In the genomic region with DNA sequence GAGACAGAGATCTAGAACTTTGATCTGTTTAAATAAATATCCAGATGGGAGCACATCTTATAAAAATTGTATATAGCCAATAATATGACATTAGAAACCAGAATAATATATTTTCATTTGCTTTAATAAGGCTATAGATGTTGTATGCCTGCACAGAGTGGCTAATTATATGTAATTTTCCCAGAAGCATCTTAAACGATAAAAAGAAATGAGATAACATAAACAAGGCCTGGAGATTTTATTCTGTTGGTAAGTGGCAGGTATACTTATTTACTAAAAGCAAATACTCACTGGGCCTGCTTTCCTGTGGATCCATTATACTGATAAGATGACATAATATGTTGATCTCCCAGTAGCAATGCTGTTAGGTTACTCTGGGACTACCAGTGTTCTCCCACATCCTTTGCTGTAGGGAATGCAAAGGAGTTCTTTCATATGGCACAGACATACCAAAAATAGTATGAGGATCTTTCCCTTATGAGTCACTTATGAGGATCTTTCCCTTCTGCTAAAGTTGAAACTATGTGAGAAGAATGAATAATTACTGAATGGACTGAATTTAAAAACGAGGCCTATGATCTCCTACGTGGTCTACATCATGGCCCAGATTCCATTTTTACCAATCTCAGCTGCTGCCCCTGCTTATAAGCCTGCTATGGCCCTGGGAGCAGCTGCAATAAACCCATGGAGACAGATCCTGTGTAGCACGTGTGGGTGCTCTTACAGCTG, we compare ENCODE assay signal across 1 cellular context.
TF ChIP-seq lines count a peak whose summit lies in the region.

No MANE protein-coding gene starts in this region.

TF ChIP-seq in GM23338, 12 proteins besides CTCF, POLR2A, EP300 and RAD21 (continued from another document):
- TF ChIP-seq REST (IDR thresholded peaks at IDR 0.05; ENCODE audit: unreplicated experiment) = no peak
- no peak for TF ChIP-seq EZH2phosphoT487 (IDR thresholded peaks at IDR 0.05; ENCODE audit: unreplicated experiment)
- no peak for TF ChIP-seq POLR2AphosphoS5 (IDR thresholded peaks at IDR 0.05; ENCODE audit: low read depth)
- no peak for TF ChIP-seq ZNF331 (CRISPR knock-in tag; IDR thresholded peaks at IDR 0.05; ENCODE audit: low read depth)
- no peak for TF ChIP-seq ZNF114 (CRISPR knock-in tag; IDR thresholded peaks at IDR 0.05)
- no peak for TF ChIP-seq EZH2 (IDR thresholded peaks at IDR 0.05; ENCODE audit: low read depth, unreplicated experiment)
- no peak for TF ChIP-seq NANOG (IDR thresholded peaks at IDR 0.05; ENCODE audit: borderline replicate concordance)
